In genomic region chr5:109022056-109022455, GRCh38 we compare ENCODE assay signal across 9 cellular contexts.
"Had no signal": no experiment of that assay in that cellular context is flagged by ENCODE, and none has a peak within 500 bp of the region (broad histone marks: within the 10 kb centered on the region; RNA-seq: fewer than 3 reads in every experiment).

No MANE protein-coding gene starts in this region.

- H3K27ac Mint-ChIP-seq: GM23338, H9, HFFc6 had no signal

- H3K4me3 ChIP-seq: GM23248, GM23338, HAP-1 had no signal

- H3K4me1 Mint-ChIP-seq: GM23338, H9 had no signal

- H3K27ac ChIP-seq: GM23248 had no signal

- DNase-seq: GM23248, GOT3, H7, H9, HCEC 1CT, HFFc6 had no signal

- H3K4me3 Mint-ChIP-seq: GM23338, H9, HFFc6 had no signal

- H3K36me3 ChIP-seq: HAP-1 had no signal

- H3K9me3 ChIP-seq: HAP-1 had no signal

- ATAC-seq: GM23338, HCT116 had no signal
